26 cellular contexts compared by ENCODE assay signal in genomic region chr11:46967962-46968361, GRCh38. TPM values are rescaled to one million over a fixed set of nuclear protein-coding genes. Genes with fewer than 3 reads are reported as not detected.
DNase-seq lines count a peak whose midpoint lies in the region; ATAC-seq, FAIRE-seq and TF ChIP-seq lines count a peak whose summit lies in the region.
"Had no signal": no experiment of that assay in that cellular context is flagged by ENCODE, and none has a peak within 500 bp of the region (broad histone marks: within the 10 kb centered on the region; RNA-seq: fewer than 3 reads in every experiment).

No MANE protein-coding gene starts in this region.

- no peak overlapping the region for H3K27ac ChIP-seq in mesendoderm (ENCODE audit: low read depth, low read length)
- H3K27ac ChIP-seq: A549; BLaER1 treated with 17β-estradiol and CSF1 and Interleukin-3, amounts not matched to agents 10 nM and 100 nM had no signal

- no peak overlapping the region for H3K9ac ChIP-seq in mesendoderm (ENCODE audit: low read length)
- H3K9ac ChIP-seq: BLaER1 treated with 17β-estradiol and CSF1 and Interleukin-3, amounts not matched to agents 10 nM and 100 nM had no signal

- no peak overlapping the region for H4K5ac ChIP-seq in mesendoderm (ENCODE audit: low read length)

- H3K79me2 ChIP-seq in mesendoderm (ENCODE audit: control insufficient read depth, insufficient read depth, low read length), result no peaks in the 10 kb centered on the region

- no peak overlapping the region for H2AK5ac ChIP-seq in mesendoderm (ENCODE audit: low read length)

- TF ChIP-seq POLR2A in H54 (IDR thresholded peaks at IDR 0.05; ENCODE audit: low read depth, low read length), result no peak

- no peaks in the 10 kb centered on the region for H3K27me3 ChIP-seq in mesendoderm (ENCODE audit: insufficient read depth, low read length, poor library complexity)
- H3K27me3 ChIP-seq: BE2C; BLaER1 treated with 17β-estradiol and CSF1 and Interleukin-3, amounts not matched to agents 10 nM and 100 nM had no signal

- H3K4me3 ChIP-seq in mesendoderm (ENCODE audit: low read length), result no peak overlapping the region
- H3K4me3 ChIP-seq: A549; BLaER1 treated with 17β-estradiol and CSF1 and Interleukin-3, amounts not matched to agents 10 nM and 100 nM had no signal

- no peak overlapping the region for H3K23ac ChIP-seq in mesendoderm (ENCODE audit: low read length)

- H3K56ac ChIP-seq in mesendoderm (ENCODE audit: low read length), result no peak overlapping the region

- no peak overlapping the region for H2BK15ac ChIP-seq in mesendoderm (replicated peaks; ENCODE audit: low read depth)

- no peak overlapping the region for H2BK5ac ChIP-seq in mesendoderm (ENCODE audit: low read length)

- peak; percentile 15 for FAIRE-seq in H54 (lab: Jason Lieb, UNC)
- FAIRE-seq: A549, D721Med, GM12891, GM18507 had no signal

- no peaks in the 10 kb centered on the region for H3K79me1 ChIP-seq in mesendoderm (ENCODE audit: low read length)

- DNase-seq in ELF-1 (ENCODE audit: low read depth, low spot score) (peak; percentile 10), H54 (ENCODE audit: insufficient read length, low spot score) (no peak), MV-4-11 (lab: John Stamatoyannopoulos, UW) (peak; percentile 0), mesendoderm (peak; percentile 67), left lobe of liver (ENCODE audit: low spot score) (no peak), retina (no peak)
- DNase-seq: 8988T; ACHN; AML-193; BE2C; CD4-positive, alpha-beta T cell; CD8-positive, alpha-beta memory T cell; DMS 273 treated with DMSO at 0.1 percent for 48 hours; DMS79; EL; GF-D8; GOT3; H9 had no signal

- no peak overlapping the region for H3K4ac ChIP-seq in mesendoderm (ENCODE audit: low read depth, low read length)

- H4K8ac ChIP-seq in mesendoderm (ENCODE audit: low read depth, low read length), result no peak overlapping the region

- WGBS in mesendoderm (ENCODE audit: extremely low coverage, insufficient coverage, low lambda C conversion rate), result no CpG with 5 or more reads among the region's 2 CpGs

- no peak overlapping the region for H2BK120ac ChIP-seq in mesendoderm (ENCODE audit: low read depth, low read length)

- no peak overlapping the region for H3K4me2 ChIP-seq in mesendoderm (ENCODE audit: low read length)
- H3K4me2 ChIP-seq: A549; BLaER1 treated with 17β-estradiol and CSF1 and Interleukin-3, amounts not matched to agents 10 nM and 100 nM had no signal

- H3K36me3 ChIP-seq in mesendoderm (ENCODE audit: control insufficient read depth, insufficient read depth, low read length), result no peaks in the 10 kb centered on the region
- H3K36me3 ChIP-seq: BE2C had no signal

- no peak overlapping the region for H3K18ac ChIP-seq in mesendoderm (ENCODE audit: low read length)

- no peaks in the 10 kb centered on the region for H3K4me1 ChIP-seq in mesendoderm (ENCODE audit: control insufficient read depth, low read depth, low read length)
- H3K4me1 ChIP-seq: BE2C had no signal

- ATAC-seq in HG02870 (IDR thresholded peaks at IDR 0.05; ENCODE audit: unreplicated experiment) (no peak), left lobe of liver (no peak)
- ATAC-seq: A549, HCT116 had no signal

RNA-seq across cellular contexts. Expression of gene CSTPP1, which starts 31.4 kb away (rescaled TPM):
- 15.5 TPM for polyA plus RNA-seq in mesendoderm (2013, experiment 1 of 2)
- 16.1 TPM for polyA plus RNA-seq in mesendoderm (2013, experiment 2 of 2)
- total RNA-seq in left lobe of liver, result 4.1 TPM

RNA-seq across cellular contexts. Expression of gene LRP4, which starts 49.6 kb away (rescaled TPM):
- 14.5 TPM for polyA plus RNA-seq in mesendoderm (2013, experiment 1 of 2)
- 13.3 TPM for polyA plus RNA-seq in mesendoderm (2013, experiment 2 of 2)
- 0.50 TPM for total RNA-seq in left lobe of liver
- total RNA-seq: CD4-positive, alpha-beta T cell had no signal
- polyA plus RNA-seq: CD14-positive monocyte; CD8-positive, alpha-beta memory T cell had no signal

Comparison
In these comparisons a context has a peak if more than half of its experiments do, and no peak if none do; other contexts are left out.
1. DNase-seq: peak in ELF-1 (single experiment), MV-4-11 (single experiment) and mesendoderm (single experiment); none in H54 (single experiment), left lobe of liver (single experiment) and retina (single experiment).